In genomic region chr7:66642186-66642585, GRCh38 we compare ENCODE assay signal across 20 cellular contexts. TPM values are rescaled to one million over a fixed set of nuclear protein-coding genes. Genes with fewer than 3 reads are reported as not detected.
DNase-seq lines count a peak whose midpoint lies in the region; ATAC-seq, FAIRE-seq and TF ChIP-seq lines count a peak whose summit lies in the region.
"Had no signal": no experiment of that assay in that cellular context is flagged by ENCODE, and none has a peak within 500 bp of the region (broad histone marks: within the 10 kb centered on the region; RNA-seq: fewer than 3 reads in every experiment).

No MANE protein-coding gene starts in this region.

- no peak overlapping the region for H3K27ac ChIP-seq in CD8-positive, alpha-beta memory T cell (ENCODE audit: low read depth, low read length)
- H3K27ac ChIP-seq in astrocyte (ENCODE audit: low read depth, low read length) = no peak overlapping the region
- no peak overlapping the region for H3K27ac ChIP-seq in right lobe of liver
- H3K27ac ChIP-seq: neutrophil, SJCRH30 had no signal

- H3K4me1 ChIP-seq in CD8-positive, alpha-beta memory T cell (ENCODE audit: insufficient read depth, low read length) = no peaks in the 10 kb centered on the region
- H3K4me1 ChIP-seq in astrocyte (ENCODE audit: insufficient read depth, low read length) (no peaks in the 10 kb centered on the region), right lobe of liver (peaks cover 0 to 6% (median 0%) of the 10 kb centered on the region in 4 donors)
- H3K4me1 ChIP-seq: SJCRH30 had no signal

- H3K4me3 ChIP-seq in CD8-positive, alpha-beta memory T cell (ENCODE audit: low read length) = no peak overlapping the region
- H3K4me3 ChIP-seq in astrocyte (ENCODE audit: insufficient read depth, low read depth, low read length) (no peak overlapping the region), right lobe of liver (no peak overlapping the region)
- H3K4me3 ChIP-seq: SJCRH30 had no signal

- H3K27me3 ChIP-seq in CD8-positive, alpha-beta memory T cell (ENCODE audit: insufficient read depth, low read length, poor library complexity, severe bottlenecking) = no peaks in the 10 kb centered on the region
- no peaks in the 10 kb centered on the region for H3K27me3 ChIP-seq in astrocyte (ENCODE audit: insufficient read depth, low read length)
- H3K27me3 ChIP-seq in right lobe of liver = no peaks in the 10 kb centered on the region
- H3K27me3 ChIP-seq: SJCRH30 had no signal

- H3K27me3 Mint-ChIP-seq in CD8-positive, alpha-beta memory T cell = no peaks in the 10 kb centered on the region
- H3K27me3 Mint-ChIP-seq in astrocyte (ENCODE audit: low read depth, unreplicated experiment) = peaks cover 1% of the 10 kb centered on the region
- H3K27me3 Mint-ChIP-seq: activated CD8-positive, alpha-beta memory T cell treated with anti-CD3 and anti-CD28 coated beads, Interleukin-2, amount 10 ng/mL, durations not matched to agents 7 days and 5 days; stimulated activated naive CD8-positive, alpha-beta T cell treated with anti-CD3 and anti-CD28 coated beads, Interleukin-15, amount 100 ng/mL, for 72 hours had no signal

- H3K9me3 ChIP-seq in CD8-positive, alpha-beta memory T cell (ENCODE audit: low read length) = no peaks in the 10 kb centered on the region
- no peaks in the 10 kb centered on the region for H3K9me3 ChIP-seq in astrocyte (ENCODE audit: insufficient read depth, low read depth, low read length)
- no peaks in the 10 kb centered on the region for H3K9me3 ChIP-seq in right lobe of liver
- H3K9me3 ChIP-seq: neutrophil, SJCRH30 had no signal

- no peak overlapping the region for H3K9ac ChIP-seq in astrocyte (ENCODE audit: low read length)

- H3K27ac Mint-ChIP-seq in CD8-positive, alpha-beta memory T cell = peak overlapping the region in 6 of 8 donors; percentile 56 to 93 (median 74)
- H3K27ac Mint-ChIP-seq in astrocyte (ENCODE audit: unreplicated experiment) = no peak overlapping the region
- H3K27ac Mint-ChIP-seq: activated CD8-positive, alpha-beta memory T cell treated with anti-CD3 and anti-CD28 coated beads, Interleukin-2, amount 10 ng/mL, durations not matched to agents 7 days and 5 days had no signal

- peaks cover 32% of the 10 kb centered on the region for H3K36me3 ChIP-seq in CD8-positive, alpha-beta memory T cell (ENCODE audit: insufficient read depth, low read length)
- H3K36me3 ChIP-seq in astrocyte (ENCODE audit: insufficient read depth, low read length) (peaks cover 40% of the 10 kb centered on the region), right lobe of liver (peaks cover 0 to 40% (median 7%) of the 10 kb centered on the region in 4 donors)

- ATAC-seq in right lobe of liver (peak in 3 of 4 donors; percentile 23 to 35 (median 32)), GM19397 (IDR thresholded peaks at IDR 0.05; ENCODE audit: unreplicated experiment) (no peak), omental fat pad (ENCODE audit: low FRiP score) (no peak)
- ATAC-seq: activated CD8-positive, alpha-beta memory T cell treated with anti-CD3 and anti-CD28 coated beads, Interleukin-2, amount 10 ng/mL, durations not matched to agents 7 days and 5 days; HCT116; stimulated activated naive CD8-positive, alpha-beta T cell treated with anti-CD3 and anti-CD28 coated beads, Interleukin-15, amount 100 ng/mL, for 72 hours had no signal

- no peak overlapping the region for H3K4me3 Mint-ChIP-seq in CD8-positive, alpha-beta memory T cell
- peak overlapping the region; percentile 6 for H3K4me3 Mint-ChIP-seq in astrocyte (ENCODE audit: unreplicated experiment)
- H3K4me3 Mint-ChIP-seq: activated CD8-positive, alpha-beta memory T cell treated with anti-CD3 and anti-CD28 coated beads, Interleukin-2, amount 10 ng/mL, durations not matched to agents 7 days and 5 days; stimulated activated naive CD8-positive, alpha-beta T cell treated with anti-CD3 and anti-CD28 coated beads, Interleukin-15, amount 100 ng/mL, for 72 hours had no signal

- WGBS in right lobe of liver (ENCODE audit: insufficient coverage, low coverage, low lambda C conversion rate, missing lambda C conversion rate) = 73% methylated on average over 3 of the region's 3 CpGs

- no peak overlapping the region for H2AFZ ChIP-seq in astrocyte (ENCODE audit: low read depth, low read length)

- CTCF ChIA-PET in CD8-positive, alpha-beta memory T cell (lab: Charles Lee) = no interaction called here

- H3K4me2 ChIP-seq in astrocyte (ENCODE audit: low read length) = no peak overlapping the region

- no peak for TF ChIP-seq POLR2A in right lobe of liver (IDR thresholded peaks at IDR 0.05)

- peaks cover 21% of the 10 kb centered on the region for H4K20me1 ChIP-seq in astrocyte (ENCODE audit: insufficient read depth, low read length)

- TF ChIP-seq CTCF in astrocyte (IDR thresholded peaks at IDR 0.05; ENCODE audit: insufficient read depth, low read depth, low read length) = no peak
- TF ChIP-seq CTCF in right lobe of liver (IDR thresholded peaks at IDR 0.05) = no peak
- TF ChIP-seq CTCF in omental fat pad (IDR thresholded peaks at IDR 0.05) = no peak

- DNase-seq in Ammon's horn (ENCODE audit: low spot score) (peak; percentile 61), astrocyte (ENCODE audit: low read depth) (no peak), right lobe of liver (no peak), A172 (ENCODE audit: low spot score) (no peak), omental fat pad (ENCODE audit: low spot score) (no peak), SW480 (ENCODE audit: low spot score) (no peak)
- DNase-seq in CD8-positive, alpha-beta memory T cell = no peak
- DNase-seq: activated CD4-positive, alpha-beta T cell treated with anti-CD3 and anti-CD28 coated beads for 1 hour; activated CD8-positive, alpha-beta memory T cell treated with anti-CD3 and anti-CD28 coated beads, Interleukin-2, amount 10 ng/mL, durations not matched to agents 7 days and 5 days; activated effector memory CD4-positive, alpha-beta T cell treated with Interleukin-2 at 50 U/mL for 16 hours; KBM-7; NCI-H1105; NCI-H524 treated with DMSO at 0.1 percent for 48 hours; OCI-M1; SJCRH30; stimulated activated naive CD8-positive, alpha-beta T cell treated with anti-CD3 and anti-CD28 coated beads, Interleukin-15, amount 100 ng/mL, for 72 hours; T-helper 9 cell had no signal

- H3K9me3 Mint-ChIP-seq in CD8-positive, alpha-beta memory T cell = no peaks in the 10 kb centered on the region
- no peaks in the 10 kb centered on the region for H3K9me3 Mint-ChIP-seq in astrocyte (ENCODE audit: unreplicated experiment)
- H3K9me3 Mint-ChIP-seq: stimulated activated naive CD8-positive, alpha-beta T cell treated with anti-CD3 and anti-CD28 coated beads, Interleukin-15, amount 100 ng/mL, for 72 hours had no signal

- intact Hi-C loops in right lobe of liver (cut with DNase I) = no loop called here

- POLR2A ChIA-PET in CD8-positive, alpha-beta memory T cell (lab: Charles Lee) = interaction anchor here (0.6 to 1.0 kb wide), 3 partner anchors 10 to 24 kb away, joined by 3 to 4 read pairs (median 3); partner anchors contain the start of gene KCTD7

- FAIRE-seq in astrocyte (lab: Jason Lieb, UNC) = no peak

- no peaks in the 10 kb centered on the region for H3K79me2 ChIP-seq in astrocyte (ENCODE audit: insufficient read depth, low read length)

- peaks cover 6 to 92% (median 35%) of the 10 kb centered on the region in 3 donors for H3K36me3 Mint-ChIP-seq in CD8-positive, alpha-beta memory T cell
- H3K36me3 Mint-ChIP-seq in astrocyte (ENCODE audit: low read depth, unreplicated experiment) = peaks cover 30% of the 10 kb centered on the region

- H3K4me1 Mint-ChIP-seq in CD8-positive, alpha-beta memory T cell = peaks cover 21 to 40% (median 22%) of the 10 kb centered on the region in 3 donors
- no peaks in the 10 kb centered on the region for H3K4me1 Mint-ChIP-seq in astrocyte (ENCODE audit: low read depth, unreplicated experiment)

RNA-seq across cellular contexts. Expression of gene KCTD7, which starts 13.5 kb away (rescaled TPM):
- total RNA-seq in CD8-positive, alpha-beta memory T cell = 10 to 100 TPM; 11.6 to 12.5 TPM
- 17.1 TPM for polyA plus RNA-seq in CD8-positive, alpha-beta memory T cell
- total RNA-seq in astrocyte (11.6 and 12.8 TPM in 2 replicates), right lobe of liver (1 to 10 TPM; 1.4 to 5.7 (median 3.9) TPM), omental fat pad (10 to 100 TPM; 14.2 to 26.8 (median 14.6) TPM)
- total RNA-seq in A172 (2014; rRNA removed; shearing (Covaris generic)) = 14.9 and 18.1 TPM in 2 replicates

Comparison
In these comparisons a context has a peak if more than half of its experiments do, and no peak if none do; other contexts are left out.
1. ATAC-seq: peak in right lobe of liver (3 of 4); none in GM19397 (single experiment) and omental fat pad (single experiment).